1 cellular context compared by ENCODE assay signal in genomic region chr19:51771369-51771768, GRCh38.
TF ChIP-seq lines count a peak whose summit lies in the region.

No MANE protein-coding gene starts in this region.

TF ChIP-seq in GM23338, 12 proteins besides CTCF, POLR2A, EP300 and RAD21 (continued from another document):
- TF ChIP-seq ZNF462 (CRISPR knock-in tag; IDR thresholded peaks at IDR 0.05) = no peak
- TF ChIP-seq JUNB (IDR thresholded peaks at IDR 0.05; ENCODE audit: unreplicated experiment) = no peak
- TF ChIP-seq, protein P1, sequence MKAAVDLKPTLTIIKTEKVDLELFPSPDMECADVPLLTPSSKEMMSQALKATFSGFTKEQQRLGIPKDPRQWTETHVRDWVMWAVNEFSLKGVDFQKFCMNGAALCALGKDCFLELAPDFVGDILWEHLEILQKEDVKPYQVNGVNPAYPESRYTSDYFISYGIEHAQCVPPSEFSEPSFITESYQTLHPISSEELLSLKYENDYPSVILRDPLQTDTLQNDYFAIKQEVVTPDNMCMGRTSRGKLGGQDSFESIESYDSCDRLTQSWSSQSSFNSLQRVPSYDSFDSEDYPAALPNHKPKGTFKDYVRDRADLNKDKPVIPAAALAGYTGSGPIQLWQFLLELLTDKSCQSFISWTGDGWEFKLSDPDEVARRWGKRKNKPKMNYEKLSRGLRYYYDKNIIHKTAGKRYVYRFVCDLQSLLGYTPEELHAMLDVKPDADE (IDR thresholded peaks at IDR 0.05) = no peak
- TF ChIP-seq CREB1 (CRISPR knock-in tag; IDR thresholded peaks at IDR 0.05; ENCODE audit: low read depth) = no peak
TF ChIP-seq in GM23338: peak in this region for 0.
